In genomic region chr17:40313660-40314556, GRCh38 we compare ENCODE assay signal across 8 cellular contexts. TPM values are rescaled to one million over a fixed set of nuclear protein-coding genes. Genes with fewer than 3 reads are reported as not detected.
A peak's percentile ranks its signal among the peaks of the same experiment; 100 is the strongest.
DNase-seq lines count a peak whose midpoint lies in the region; ATAC-seq and TF ChIP-seq lines count a peak whose summit lies in the region.

No MANE protein-coding gene starts in this region.

- H3K27me3 Mint-ChIP-seq in activated T-cell treated with anti-CD3 and anti-CD28 coated beads, Interleukin-2, amount 50 U/mL, for 72 hours (ENCODE audit: low read depth): no peaks in the 10 kb centered on the region
- H3K27me3 Mint-ChIP-seq in glutamatergic neuron (ENCODE audit: unreplicated experiment): peaks cover 25% of the 10 kb centered on the region

- DNase-seq in activated T-cell treated with anti-CD3 and anti-CD28 coated beads, Interleukin-2, amount 50 U/mL, for 72 hours: no peak
- no peak for DNase-seq in activated T-cell treated with anti-CD3 and anti-CD28 coated beads for 4 hours
- DNase-seq in glutamatergic neuron: peak; percentile 67
- DNase-seq in thoracic aorta (ENCODE audit: low spot score): no peak
- no peak for DNase-seq in left colon
- DNase-seq in GM19240 (ENCODE audit: insufficient read length, low spot score): no peak

- H3K27me3 ChIP-seq in OCI-LY3 (ENCODE audit: low read depth, low read length) (no peaks in the 10 kb centered on the region), thoracic aorta (replicated peaks; ENCODE audit: insufficient read depth) (no peaks in the 10 kb centered on the region)

- H3K4me1 ChIP-seq in OCI-LY3 (ENCODE audit: low read length): peaks cover 57% of the 10 kb centered on the region
- peaks cover 81 to 91% of the 10 kb centered on the region in 2 donors for H3K4me1 ChIP-seq in thoracic aorta (ENCODE audit: control insufficient read depth in 1 of 2, low read depth in 2 of 2)

- H3K79me2 ChIP-seq in OCI-LY3 (ENCODE audit: low read length): peaks cover 8% of the 10 kb centered on the region

- H3K36me3 ChIP-seq in OCI-LY3 (replicated peaks; ENCODE audit: low read depth, low read length) (no peaks in the 10 kb centered on the region), thoracic aorta (no peaks in the 10 kb centered on the region)

- no peak for ATAC-seq in activated T-cell treated with anti-CD3 and anti-CD28 coated beads, Interleukin-2, amount 50 U/mL, for 72 hours (replicated peaks in 1 of 2)
- ATAC-seq in thoracic aorta (ENCODE audit: insufficient number of reproducible peaks, low FRiP score, low read depth) (no peak), left colon (no peak), esophagus mucosa (no peak)

- H3K4me3 ChIP-seq in OCI-LY3 (ENCODE audit: low read length) (no peak overlapping the region), thoracic aorta (no peak overlapping the region)

- no peaks in the 10 kb centered on the region for H3K9me3 Mint-ChIP-seq in activated T-cell treated with anti-CD3 and anti-CD28 coated beads, Interleukin-2, amount 50 U/mL, for 72 hours
- H3K9me3 Mint-ChIP-seq in glutamatergic neuron (ENCODE audit: unreplicated experiment): no peaks in the 10 kb centered on the region

- H2AFZ ChIP-seq in OCI-LY3 (ENCODE audit: low read depth, low read length): no peak overlapping the region

- peaks cover 54% of the 10 kb centered on the region for H3K4me1 Mint-ChIP-seq in activated T-cell treated with anti-CD3 and anti-CD28 coated beads, Interleukin-2, amount 50 U/mL, for 72 hours (ENCODE audit: low read depth)
- H3K4me1 Mint-ChIP-seq in glutamatergic neuron (ENCODE audit: low read depth, unreplicated experiment): peaks cover 42% of the 10 kb centered on the region

- H3K9me3 ChIP-seq in OCI-LY3 (ENCODE audit: insufficient read depth, low read length) (no peaks in the 10 kb centered on the region), thoracic aorta (no peaks in the 10 kb centered on the region)

- no peak overlapping the region for H3K9ac ChIP-seq in OCI-LY3 (ENCODE audit: low read length)

- H3K27ac ChIP-seq in OCI-LY3 (ENCODE audit: low read length): no peak overlapping the region
- H3K27ac ChIP-seq in thoracic aorta: peak overlapping the region; percentile 84 to 91

- no peaks in the 10 kb centered on the region for H3K36me3 Mint-ChIP-seq in activated T-cell treated with anti-CD3 and anti-CD28 coated beads, Interleukin-2, amount 50 U/mL, for 72 hours (ENCODE audit: insufficient read depth in 2 of 2)
- H3K36me3 Mint-ChIP-seq in glutamatergic neuron (ENCODE audit: unreplicated experiment): no peaks in the 10 kb centered on the region

- H4K20me1 ChIP-seq in OCI-LY3 (ENCODE audit: insufficient read depth, low read length): peaks cover 1% of the 10 kb centered on the region; the same call in 1 of the 2 replicates

- intact Hi-C loops in left colon (cut with DNase I, micrococcal nuclease): no loop called here

- H3K4me3 Mint-ChIP-seq in activated T-cell treated with anti-CD3 and anti-CD28 coated beads, Interleukin-2, amount 50 U/mL, for 72 hours: peak overlapping the region; percentile 61 to 72
- peak overlapping the region; percentile 81 for H3K4me3 Mint-ChIP-seq in glutamatergic neuron (ENCODE audit: unreplicated experiment)

- H3K4me2 ChIP-seq in OCI-LY3 (ENCODE audit: low read length): peak overlapping the region; percentile 29; the same call in 1 of the 2 replicates

- H3K27ac Mint-ChIP-seq in activated T-cell treated with anti-CD3 and anti-CD28 coated beads, Interleukin-2, amount 50 U/mL, for 72 hours: peak overlapping the region; percentile 66
- peak overlapping the region; percentile 90 for H3K27ac Mint-ChIP-seq in glutamatergic neuron (ENCODE audit: unreplicated experiment)

- TF ChIP-seq CTCF in OCI-LY3 (IDR thresholded peaks at IDR 0.05; ENCODE audit: low read depth, low read length) (no peak), glutamatergic neuron (IDR thresholded peaks at IDR 0.05; ENCODE audit: partially characterized antibody, unreplicated experiment) (no peak), thoracic aorta (IDR thresholded peaks at IDR 0.05) (no peak)

RNA-seq across cellular contexts. Expression of gene RARA, which starts 4.9 kb away (rescaled TPM):
- total RNA-seq in activated T-cell treated with anti-CD3 and anti-CD28 coated beads, Interleukin-2, amount 50 U/mL, for 72 hours: 10 to 100 TPM; 33.4 to 45.2 TPM
- total RNA-seq in glutamatergic neuron (ENCODE audit: unreplicated experiment) (26.2 TPM), thoracic aorta (10 to 100 TPM; 46.8 to 73.4 TPM), left colon (10 to 100 TPM; 37.2 to 56.4 TPM), esophagus mucosa (8.2 TPM)

RNA-seq across cellular contexts. Expression of gene CDC6, which starts 26.2 kb away (rescaled TPM):
- total RNA-seq in activated T-cell treated with anti-CD3 and anti-CD28 coated beads, Interleukin-2, amount 50 U/mL, for 72 hours: 10 to 100 TPM; 86.2 to 92.6 TPM
- total RNA-seq in glutamatergic neuron (ENCODE audit: unreplicated experiment) (4.7 TPM), thoracic aorta (1 to 10 TPM in 1 of 2 donors, under 1 TPM in 1; 0.71 to 6.8 TPM), left colon (1 to 10 TPM; 5.5 to 9.0 TPM), esophagus mucosa (12.8 TPM)

RNA-seq across cellular contexts. Expression of gene GJD3, which starts 50.6 kb away (rescaled TPM):
- total RNA-seq in activated T-cell treated with anti-CD3 and anti-CD28 coated beads, Interleukin-2, amount 50 U/mL, for 72 hours: not detected
- total RNA-seq in glutamatergic neuron (ENCODE audit: unreplicated experiment): not detected
- total RNA-seq in thoracic aorta: 1 to 10 TPM in 1 of 2 donors, not detected in 1; 1.5 TPM
- total RNA-seq in left colon: under 1 TPM; 0.34 to 0.81 TPM
- total RNA-seq in esophagus mucosa: 0.28 TPM
